1 cellular context compared by ENCODE assay signal in genomic region chr13:93226623-93227279, GRCh38.
TF ChIP-seq lines count a peak whose summit lies in the region.

Gene GPC6 (plus strand): TSS chr13:93226807.

TF ChIP-seq in SK-N-SH, 30 proteins besides CTCF, POLR2A, EP300 and RAD21 (continued from another document):
- TF ChIP-seq REST (IDR thresholded peaks at IDR 0.05; ENCODE audit: low read depth, low read length) = no peak
- TF ChIP-seq FOXM1 (IDR thresholded peaks at IDR 0.05; ENCODE audit: low read depth) = no peak
- TF ChIP-seq TEAD4 (IDR thresholded peaks at IDR 0.05; ENCODE audit: borderline replicate concordance, insufficient read depth) = no peak
- TF ChIP-seq FOXJ3 (CRISPR knock-in tag; IDR thresholded peaks at IDR 0.05) = no peak
- peak; percentile 92 for TF ChIP-seq MAX (IDR thresholded peaks at IDR 0.05; ENCODE audit: low read depth)
- TF ChIP-seq ELF1 (IDR thresholded peaks at IDR 0.05) = no peak
- no peak for TF ChIP-seq EZH2phosphoT487 (IDR thresholded peaks at IDR 0.05; ENCODE audit: borderline replicate concordance, low read depth)
- TF ChIP-seq POLR2AphosphoS5 (IDR thresholded peaks at IDR 0.05; ENCODE audit: low read depth, low read length) = peak; percentile 66; the same call in 1 of the 2 replicates
- no peak for TF ChIP-seq PBX3 (IDR thresholded peaks at IDR 0.05)
- TF ChIP-seq MEF2A (IDR thresholded peaks at IDR 0.05; ENCODE audit: borderline replicate concordance, low read depth) = no peak
- TF ChIP-seq GABPA (IDR thresholded peaks at IDR 0.05; ENCODE audit: low read depth) = no peak
- peak; percentile 77; the same call in 1 of the 2 replicates for TF ChIP-seq SIN3A (IDR thresholded peaks at IDR 0.05; ENCODE audit: borderline replicate concordance, low read depth, low read length)
- peak; percentile 79 for TF ChIP-seq TAF1 (IDR thresholded peaks at IDR 0.05; ENCODE audit: borderline replicate concordance, low read depth, low read length)
- TF ChIP-seq RCOR1 (IDR thresholded peaks at IDR 0.05; ENCODE audit: low read length) = peak; percentile 64; the same call in 1 of the 2 replicates
- TF ChIP-seq NRF1 (IDR thresholded peaks at IDR 0.05; ENCODE audit: low read depth, low read length) = no peak
- no peak for TF ChIP-seq FOSL2 (IDR thresholded peaks at IDR 0.05; ENCODE audit: borderline replicate concordance, low read depth)
- TF ChIP-seq SMC3 (IDR thresholded peaks at IDR 0.05; ENCODE audit: low read depth, low read length) = no peak; the same call in 1 of the 2 replicates
- TF ChIP-seq IRF3 (IDR thresholded peaks at IDR 0.05; ENCODE audit: low read depth, low read length) = no peak
- 0 out of 2 replicates have a peak, but pooled peaks have one; percentile 48 for TF ChIP-seq YY1 (IDR thresholded peaks at IDR 0.05; ENCODE audit: low read depth)
